In the genomic region with DNA sequence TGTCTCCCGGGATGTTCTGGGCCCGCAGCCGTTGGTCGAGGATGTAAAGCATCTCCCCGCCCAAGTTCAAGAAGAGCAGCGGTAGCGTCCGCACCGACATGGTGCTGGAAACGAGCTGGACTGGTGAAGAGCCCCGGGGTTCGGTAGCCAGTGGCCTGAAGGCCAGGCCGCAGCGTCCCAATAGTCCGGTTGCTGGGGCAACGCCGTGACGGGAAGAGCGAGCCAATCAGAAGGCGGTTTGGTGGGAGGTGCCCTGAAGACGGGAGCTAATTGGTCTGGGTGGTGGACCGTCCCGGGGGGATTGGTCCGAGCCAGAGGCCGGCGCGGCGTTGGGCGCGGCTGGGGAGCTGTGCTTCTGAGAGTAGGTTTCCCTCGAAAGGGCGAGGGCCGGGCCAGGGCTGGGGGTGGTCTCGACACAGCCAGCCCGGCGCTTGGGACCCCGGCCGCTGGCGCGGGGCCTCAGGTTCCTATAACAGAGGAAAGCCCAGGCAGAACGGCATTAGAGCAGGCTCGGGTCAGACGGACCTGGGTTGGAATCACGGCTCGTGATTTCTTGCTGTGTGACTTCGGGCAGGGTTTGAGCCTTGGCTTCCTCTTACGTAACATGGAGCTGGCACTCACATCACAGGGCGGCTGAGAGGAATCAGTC, we compare ENCODE assay signal across 8 cellular contexts. TPM values are rescaled to one million over a fixed set of nuclear protein-coding genes. Genes with fewer than 3 reads are reported as not detected.
A peak's percentile ranks its signal among the peaks of the same experiment; 100 is the strongest.
DNase-seq lines count a peak whose midpoint lies in the region; ATAC-seq and TF ChIP-seq lines count a peak whose summit lies in the region.

A gene with protein sequence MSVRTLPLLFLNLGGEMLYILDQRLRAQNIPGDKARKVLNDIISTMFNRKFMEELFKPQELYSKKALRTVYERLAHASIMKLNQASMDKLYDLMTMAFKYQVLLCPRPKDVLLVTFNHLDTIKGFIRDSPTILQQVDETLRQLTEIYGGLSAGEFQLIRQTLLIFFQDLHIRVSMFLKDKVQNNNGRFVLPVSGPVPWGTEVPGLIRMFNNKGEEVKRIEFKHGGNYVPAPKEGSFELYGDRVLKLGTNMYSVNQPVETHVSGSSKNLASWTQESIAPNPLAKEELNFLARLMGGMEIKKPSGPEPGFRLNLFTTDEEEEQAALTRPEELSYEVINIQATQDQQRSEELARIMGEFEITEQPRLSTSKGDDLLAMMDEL (minus strand): TSS at position 182 of the 649 bp plus-strand sequence. CDS start 82 bp downstream, at position 100.

- H3K36me3 Mint-ChIP-seq in Caco-2 (ENCODE audit: insufficient read depth, unreplicated experiment), result peaks cover 19% of the 10 kb centered on the region

- no peaks in the 10 kb centered on the region for H3K36me3 ChIP-seq in Caco-2 (ENCODE audit: control insufficient read depth, insufficient read depth, low read length)
- peaks cover 15% of the 10 kb centered on the region for H3K36me3 ChIP-seq in OCI-LY1 (ENCODE audit: insufficient read depth, low read length)

- intact Hi-C loops in Caco-2 (cut with micrococcal nuclease; ENCODE audit: unreplicated experiment), result no loop called here

- H3K9me3 Mint-ChIP-seq in Caco-2 (ENCODE audit: unreplicated experiment), result no peaks in the 10 kb centered on the region

- H3K27me3 Mint-ChIP-seq in Caco-2 (ENCODE audit: insufficient read depth, unreplicated experiment), result no peaks in the 10 kb centered on the region

- H3K4me1 Mint-ChIP-seq in Caco-2 (ENCODE audit: low read depth, unreplicated experiment), result no peaks in the 10 kb centered on the region

- peak; percentile 91 for DNase-seq in Caco-2
- peak in 74 of 76 experiments; percentile 30 to 92 (median 81) for DNase-seq in HUDEP-2 (lab: John Stamatoyannopoulos, UW; ENCODE audit: unreplicated experiment in 76 of 76)
- peak; percentile 84 for DNase-seq in activated T-cell treated with anti-CD3 and anti-CD28 coated beads, Interleukin-2, amount 50 U/mL, for 1 hour
- DNase-seq in epithelial cell of prostate (ENCODE audit: low read depth, low spot score), result peak; percentile 67
- DNase-seq in stimulated activated CD8-positive, alpha-beta memory T cell treated with anti-CD3 and anti-CD28 coated beads, Interleukin-2, amount 100 ng/mL, for 48 hours (ENCODE audit: low read depth in 2 of 2), result peak; percentile 80 to 82

- no peaks in the 10 kb centered on the region for H3K4me1 ChIP-seq in Caco-2
- peaks cover 13% of the 10 kb centered on the region for H3K4me1 ChIP-seq in OCI-LY1 (ENCODE audit: insufficient read depth, low read length, severe bottlenecking)
- peaks cover 25% of the 10 kb centered on the region for H3K4me1 ChIP-seq in mononuclear cell (ENCODE audit: insufficient read depth, low read length)

- H3K9me3 ChIP-seq in Caco-2 (no peaks in the 10 kb centered on the region), OCI-LY1 (ENCODE audit: low read length) (no peaks in the 10 kb centered on the region), mononuclear cell (ENCODE audit: low read depth, low read length) (no peaks in the 10 kb centered on the region)

- peak within 1 kb of the TSS; percentile 54 for H3K4me3 ChIP-seq in Caco-2 (ENCODE audit: low read depth, low read length)
- H3K4me3 ChIP-seq in OCI-LY1 (ENCODE audit: low read depth, low read length, poor library complexity, severe bottlenecking), result peak within 1 kb of the TSS; percentile 69
- H3K4me3 ChIP-seq in mononuclear cell (ENCODE audit: low read length), result peak within 1 kb of the TSS; percentile 62

- POLR2A ChIA-PET in Caco-2 (lab: Charles Lee), result interaction anchor here (0.5 to 2.3 kb wide), 10 partner anchors 13 to 1034 kb away, joined by 3 to 22 read pairs (median 5); a partner anchor contains a TSS

- H3K4me3 Mint-ChIP-seq in Caco-2 (ENCODE audit: unreplicated experiment), result peak within 1 kb of the TSS; percentile 65

- BruUV-seq in Caco-2 (replicated peaks; lab: Mats Ljungman, UMichigan), result no TSS peak

- H2AFZ ChIP-seq in OCI-LY1 (ENCODE audit: low read length), result no peak within 1 kb of the TSS

- H4K20me1 ChIP-seq in OCI-LY1 (ENCODE audit: insufficient read depth, low read length), result no peaks in the 10 kb centered on the region

- peak within 1 kb of the TSS; percentile 80 for H3K4me2 ChIP-seq in OCI-LY1 (ENCODE audit: low read length)

- no peaks in the 10 kb centered on the region for H3F3A ChIP-seq in OCI-LY1 (ENCODE audit: insufficient read depth, low read length)

- H3K27ac ChIP-seq in OCI-LY1 (ENCODE audit: low read depth, low read length, poor library complexity, severe bottlenecking) (no peak within 1 kb of the TSS), epithelial cell of prostate (peak within 1 kb of the TSS; percentile 91)

- no peaks in the 10 kb centered on the region for H3K79me2 ChIP-seq in OCI-LY1 (ENCODE audit: insufficient read depth, low read length)

- TF ChIP-seq CTCF in Caco-2 (IDR thresholded peaks at IDR 0.05; ENCODE audit: insufficient read depth in 1 of 2, low read depth in 1 of 2, low read length in 1 of 2, severe bottlenecking in 1 of 2, unreplicated experiment in 1 of 2) (no peak), OCI-LY1 (IDR thresholded peaks at IDR 0.05; ENCODE audit: low read length) (no peak)

- peak within 1 kb of the TSS; percentile 90 for H3K27ac Mint-ChIP-seq in Caco-2 (ENCODE audit: unreplicated experiment)

- CTCF ChIA-PET in Caco-2 (lab: Charles Lee), result interaction anchor here (0.6 to 1.3 kb wide), 4 partner anchors 13 to 66 kb away, joined by 3 to 5 read pairs (median 3); a partner anchor contains a TSS

- H3K9me2 ChIP-seq in OCI-LY1 (ENCODE audit: low read depth, low read length), result no peaks in the 10 kb centered on the region

- ATAC-seq in GM21381 (IDR thresholded peaks at IDR 0.05; ENCODE audit: unreplicated experiment), result peak; percentile 98

- peak within 1 kb of the TSS; percentile 71 for H3K9ac ChIP-seq in OCI-LY1 (ENCODE audit: low read length)

- H3K27me3 ChIP-seq in Caco-2 (replicated peaks; ENCODE audit: control insufficient read depth, insufficient read depth, low read length), result no peaks in the 10 kb centered on the region
- H3K27me3 ChIP-seq in OCI-LY1 (ENCODE audit: insufficient read depth, low read length), result peaks cover 3% of the 10 kb centered on the region; the same call in 1 of the 2 replicates
- H3K27me3 ChIP-seq in mononuclear cell (ENCODE audit: insufficient read depth, low read length), result no peaks in the 10 kb centered on the region

RNA-seq across cellular contexts. Expression of the gene that starts here (rescaled TPM):
- total RNA-seq in Caco-2 (2022), result 0.51 and 0.91 TPM in 2 replicates
- 0.21 TPM for total RNA-seq in mononuclear cell

Comparison
In these comparisons a context has a peak if more than half of its experiments do, and no peak if none do; other contexts are left out.
1. Peak in DNase-seq and H3K4me3 ChIP-seq in Caco-2; RNA of the gene not detected or under 1 TPM.